ENCODE assay signal across 20 cellular contexts in the genomic region with DNA sequence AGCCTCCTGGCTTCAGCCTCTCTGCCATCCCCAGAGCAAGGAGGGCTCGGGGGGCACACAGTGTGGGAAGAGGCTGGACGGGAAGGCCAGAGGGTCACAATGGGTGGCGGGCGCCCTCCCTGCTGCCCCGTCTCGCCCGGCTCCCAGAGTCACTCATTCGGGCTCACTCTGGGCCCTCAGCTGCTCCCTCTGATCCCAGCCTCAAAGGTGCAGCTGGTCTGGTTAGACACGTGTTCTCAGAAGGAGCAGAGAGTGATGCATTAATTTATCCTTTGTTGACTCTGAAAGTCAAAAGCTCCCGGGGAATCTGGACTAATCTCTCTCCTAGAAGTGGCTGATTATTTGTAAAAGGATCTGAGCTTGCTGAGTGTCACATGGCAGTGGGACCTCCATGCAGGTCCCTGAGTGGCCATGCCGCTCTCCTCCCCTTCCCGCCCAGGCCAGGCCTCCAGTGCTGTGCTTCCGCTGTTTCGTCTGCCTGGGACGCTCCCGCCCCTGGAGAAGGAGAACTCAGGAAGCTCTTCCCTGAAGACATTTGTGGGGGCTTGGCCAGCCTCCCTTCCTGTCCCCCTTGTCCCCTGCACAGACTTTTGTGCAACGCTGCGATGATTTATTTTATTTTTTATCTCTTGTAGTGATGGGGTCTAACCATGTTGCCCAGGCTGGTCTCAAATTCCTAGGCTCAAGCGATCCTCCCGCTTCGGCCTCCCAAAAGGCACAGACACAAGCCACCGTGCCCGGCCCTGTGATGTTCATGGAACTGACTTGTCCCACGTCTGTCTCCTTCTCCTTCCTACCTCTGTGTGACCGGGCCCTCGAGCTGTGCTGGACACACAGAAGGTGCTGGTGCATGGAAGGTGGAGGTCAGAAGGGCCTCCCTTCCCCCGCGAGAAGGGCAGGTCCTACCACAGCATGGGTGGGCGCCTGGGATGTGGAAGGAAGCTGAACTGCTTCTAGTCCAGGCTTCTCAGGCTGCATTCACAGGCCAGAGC.
DNase-seq lines count a peak whose midpoint lies in the region; ATAC-seq, FAIRE-seq and TF ChIP-seq lines count a peak whose summit lies in the region.
"Had no signal": no experiment of that assay in that cellular context is flagged by ENCODE, and none has a peak within 500 bp of the region (broad histone marks: within the 10 kb centered on the region; RNA-seq: fewer than 3 reads in every experiment).

No MANE protein-coding gene starts in this region.

- intact Hi-C loops in left ventricle myocardium inferior (cut with micrococcal nuclease): no loop called here

- H3K4me3 ChIP-seq in left ventricle myocardium inferior (no peak overlapping the region), retinal pigment epithelial cell (ENCODE audit: low read length) (no peak overlapping the region)

- TF ChIP-seq CTCF in left ventricle myocardium inferior (IDR thresholded peaks at IDR 0.05; ENCODE audit: borderline replicate concordance): no peak
- no peak for TF ChIP-seq CTCF in retinal pigment epithelial cell (conservative IDR thresholded peaks at IDR 0.05; ENCODE audit: low read depth, low read length)

- peak overlapping the region; percentile 58 for H3K27ac ChIP-seq in left ventricle myocardium inferior (replicated peaks)

- ATAC-seq in GM21360 (IDR thresholded peaks at IDR 0.05; ENCODE audit: unreplicated experiment): no peak
- ATAC-seq: naive thymus-derived CD4-positive, alpha-beta T cell; stimulated activated naive CD8-positive, alpha-beta T cell treated with anti-CD3 and anti-CD28 coated beads, Interleukin-15, Interleukin-2, amounts not matched to agents 100 U/mL and 50 U/mL, for 24 hours had no signal

- DNase-seq in DMS79 treated with DMSO at 0.1 percent for 48 hours (lab: John Stamatoyannopoulos, UW) (peak; percentile 7), DMS79 (lab: John Stamatoyannopoulos, UW) (no peak), NCI-H510A (lab: John Stamatoyannopoulos, UW) (peak; percentile 45), left ventricle myocardium inferior (no peak), retinal pigment epithelial cell (ENCODE audit: low read depth) (peak; percentile 25), HTR-8/SVneo (ENCODE audit: insufficient read length, low spot score) (no peak), NCI-H2081 (lab: John Stamatoyannopoulos, UW) (no peak)
- DNase-seq: 8988T; activated CD4-positive, alpha-beta T cell treated with anti-CD3 and anti-CD28 coated beads for 48 hours; activated T-cell treated with anti-CD3 and anti-CD28 coated beads, Interleukin-2, amount 50 U/mL, for 48 hours; CD8-positive, alpha-beta memory T cell; erythroblast; H9; head of caudate nucleus; naive thymus-derived CD4-positive, alpha-beta T cell; NCI-H226; stimulated activated naive CD8-positive, alpha-beta T cell treated with anti-CD3 and anti-CD28 coated beads, Interleukin-15, Interleukin-2, amounts not matched to agents 100 U/mL and 50 U/mL, for 24 hours had no signal

- H3K9me3 ChIP-seq in left ventricle myocardium inferior (replicated peaks): no peaks in the 10 kb centered on the region

- H3K36me3 ChIP-seq in left ventricle myocardium inferior: no peaks in the 10 kb centered on the region

- no peak for FAIRE-seq in HTR-8/SVneo (lab: Jason Lieb, UNC)
- FAIRE-seq: colon, G401.6 had no signal

- H3K4me1 ChIP-seq in left ventricle myocardium inferior: peaks cover 27% of the 10 kb centered on the region

- H3K27me3 ChIP-seq in left ventricle myocardium inferior (ENCODE audit: low read depth): no peaks in the 10 kb centered on the region

Comparison
In these comparisons a context has a peak if more than half of its experiments do, and no peak if none do; other contexts are left out.
1. DNase-seq: peak in DMS79 treated with DMSO at 0.1 percent for 48 hours (single experiment), NCI-H510A (single experiment) and retinal pigment epithelial cell (single experiment); none in DMS79 (single experiment), left ventricle myocardium inferior (single experiment), HTR-8/SVneo (single experiment) and NCI-H2081 (0 of 2).